Comparison of ENCODE assay signal across 19 cellular contexts in genomic region chr12:91493308-91493707, GRCh38.
"Had no signal": no experiment of that assay in that cellular context is flagged by ENCODE, and none has a peak within 500 bp of the region (broad histone marks: within the 10 kb centered on the region; RNA-seq: fewer than 3 reads in every experiment).

No MANE protein-coding gene starts in this region.

- H3K9me3 ChIP-seq: esophagus squamous epithelium, gastrocnemius medialis, heart left ventricle, left lung, tibial artery, uterus had no signal

- DNase-seq: activated CD4-positive, alpha-beta T cell treated with anti-CD3 and anti-CD28 coated beads, Interleukin-2, amount 50 U/mL, for 48 hours; activated gamma-delta T cell; activated naive CD8-positive, alpha-beta T cell treated with anti-CD3 and anti-CD28 coated beads, Interleukin-2, amount 10 ng/mL, durations not matched to agents 7 days and 5 days; activated T-cell treated with anti-CD3 and anti-CD28 coated beads, Interleukin-2, amount 50 U/mL, for 4 hours; anterior cingulate cortex; esophagus squamous epithelium; gastrocnemius medialis; heart left ventricle; left lung; naive thymus-derived CD8-positive, alpha-beta T cell; retina; stimulated activated CD4-positive, alpha-beta T cell treated with anti-CD3 and anti-CD28 coated beads, Interleukin-2, amount 100 ng/mL, for 48 hours; tibial artery; uterus had no signal

- H3K27ac Mint-ChIP-seq: activated naive CD8-positive, alpha-beta T cell treated with anti-CD3 and anti-CD28 coated beads, Interleukin-2, amount 10 ng/mL, durations not matched to agents 7 days and 5 days; memory B cell; naive thymus-derived CD8-positive, alpha-beta T cell; stimulated activated memory B cell treated with anti-CD40 and anti-IgM and Interleukin-4, amounts not matched to agents 10 μg/mL and 1 μg/mL and 100 μg/mL, for 72 hours had no signal

- H3K27ac ChIP-seq: esophagus squamous epithelium, gastrocnemius medialis, heart left ventricle, left lung, parathyroid adenoma, SK-N-MC, tibial artery, uterus had no signal

- H3K4me3 ChIP-seq: esophagus squamous epithelium, gastrocnemius medialis, heart left ventricle, left lung, SK-N-MC, tibial artery, uterus had no signal

- H3K36me3 ChIP-seq: esophagus squamous epithelium, gastrocnemius medialis, heart left ventricle, left lung, tibial artery, uterus had no signal

- H3K36me3 Mint-ChIP-seq: memory B cell; naive thymus-derived CD8-positive, alpha-beta T cell; stimulated activated memory B cell treated with anti-CD40 and anti-IgM and Interleukin-4, amounts not matched to agents 10 μg/mL and 1 μg/mL and 100 μg/mL, for 72 hours had no signal

- H3K27me3 ChIP-seq: esophagus squamous epithelium, gastrocnemius medialis, heart left ventricle, left lung, tibial artery, uterus had no signal

- H3K27me3 Mint-ChIP-seq: activated naive CD8-positive, alpha-beta T cell treated with anti-CD3 and anti-CD28 coated beads, Interleukin-2, amount 10 ng/mL, durations not matched to agents 7 days and 5 days had no signal

- H3K4me3 Mint-ChIP-seq: activated naive CD8-positive, alpha-beta T cell treated with anti-CD3 and anti-CD28 coated beads, Interleukin-2, amount 10 ng/mL, durations not matched to agents 7 days and 5 days; activated T-cell treated with anti-CD3 and anti-CD28 coated beads, Interleukin-2, amount 50 U/mL, for 4 hours; memory B cell; naive thymus-derived CD8-positive, alpha-beta T cell; stimulated activated memory B cell treated with anti-CD40 and anti-IgM and Interleukin-4, amounts not matched to agents 10 μg/mL and 1 μg/mL and 100 μg/mL, for 72 hours had no signal

- H3K4me1 ChIP-seq: esophagus squamous epithelium, gastrocnemius medialis, heart left ventricle, left lung, parathyroid adenoma, tibial artery, uterus had no signal

- H3K9me3 Mint-ChIP-seq: activated naive CD8-positive, alpha-beta T cell treated with anti-CD3 and anti-CD28 coated beads, Interleukin-2, amount 10 ng/mL, durations not matched to agents 7 days and 5 days; activated T-cell treated with anti-CD3 and anti-CD28 coated beads, Interleukin-2, amount 50 U/mL, for 4 hours; memory B cell; naive thymus-derived CD8-positive, alpha-beta T cell; stimulated activated memory B cell treated with anti-CD40 and anti-IgM and Interleukin-4, amounts not matched to agents 10 μg/mL and 1 μg/mL and 100 μg/mL, for 72 hours had no signal

- H3K4me1 Mint-ChIP-seq: activated naive CD8-positive, alpha-beta T cell treated with anti-CD3 and anti-CD28 coated beads, Interleukin-2, amount 10 ng/mL, durations not matched to agents 7 days and 5 days; memory B cell; naive thymus-derived CD8-positive, alpha-beta T cell; stimulated activated memory B cell treated with anti-CD40 and anti-IgM and Interleukin-4, amounts not matched to agents 10 μg/mL and 1 μg/mL and 100 μg/mL, for 72 hours had no signal

- ATAC-seq: activated CD4-positive, CD25-positive, alpha-beta regulatory T cell treated with anti-CD3 and anti-CD28 coated beads, Interleukin-2, amount 50 U/mL, for 24 hours; gastrocnemius medialis; heart left ventricle; left lung; naive thymus-derived CD8-positive, alpha-beta T cell; stimulated activated memory B cell treated with anti-CD40 and anti-IgM and Interleukin-4, amounts not matched to agents 10 μg/mL and 1 μg/mL and 100 μg/mL, for 72 hours had no signal
